13 cellular contexts compared by ENCODE assay signal in the genomic region with DNA sequence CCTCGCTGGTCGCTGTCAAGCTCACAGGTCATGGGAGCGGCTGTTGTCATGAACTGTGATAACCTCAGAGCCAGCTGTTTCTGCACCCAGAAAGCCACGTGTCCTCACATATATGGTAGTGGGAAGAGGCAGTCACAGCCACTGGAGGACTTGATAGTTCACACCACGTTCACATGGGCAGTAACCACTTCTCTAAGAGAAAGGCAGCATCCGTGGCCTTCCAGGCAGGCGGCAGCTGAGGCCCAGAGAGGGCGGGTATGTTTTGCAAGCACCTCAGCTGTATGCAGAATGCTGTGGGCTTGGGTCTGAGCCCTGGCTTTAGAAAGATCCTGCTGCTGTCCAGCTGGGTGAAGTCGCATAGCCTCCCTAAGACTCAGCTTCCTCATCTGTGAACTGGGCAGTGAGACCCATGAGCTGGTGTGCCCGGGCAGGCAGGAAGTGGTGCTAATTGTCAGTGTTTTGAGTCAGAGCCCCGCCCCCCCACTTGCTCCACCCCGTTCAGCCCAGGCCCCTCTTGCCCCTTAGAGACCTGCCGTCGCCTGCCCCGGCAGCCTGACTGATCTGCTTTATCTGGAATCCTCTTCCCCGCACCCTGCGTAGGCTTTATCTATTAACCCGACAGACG. TPM values are rescaled to one million over a fixed set of nuclear protein-coding genes. Genes with fewer than 3 reads are reported as not detected.
A peak's percentile ranks its signal among the peaks of the same experiment; 100 is the strongest.
DNase-seq lines count a peak whose midpoint lies in the region; ATAC-seq and TF ChIP-seq lines count a peak whose summit lies in the region.
"Had no signal": no experiment of that assay in that cellular context is flagged by ENCODE, and none has a peak within 500 bp of the region (broad histone marks: within the 10 kb centered on the region; RNA-seq: fewer than 3 reads in every experiment).

No MANE protein-coding gene starts in this region.

- H3K27ac Mint-ChIP-seq in stimulated activated naive CD8-positive, alpha-beta T cell treated with anti-CD3 and anti-CD28 coated beads, Interleukin-15, amount 100 ng/mL, for 72 hours = no peak overlapping the region
- peak overlapping the region; percentile 17 for H3K27ac Mint-ChIP-seq in dendritic cell treated with granulocyte-macrophage colony-stimulating factor and Interleukin-4, amounts not matched to agents 40 ng/mL and 50 ng/mL, for 4 days
- H3K27ac Mint-ChIP-seq in progenitor cell of endocrine pancreas = no peak overlapping the region
- H3K27ac Mint-ChIP-seq: brain; T-helper 1 cell treated with Interleukin-12 subunit alpha and Interleukin-12 subunit beta and Interleukin-4 antibody, amounts not matched to agents 30 μg/mL and 1 μg/mL, for 36 hours had no signal

- peak; percentile 16 for ATAC-seq in stimulated activated naive CD8-positive, alpha-beta T cell treated with anti-CD3 and anti-CD28 coated beads, Interleukin-15, Interleukin-2, amounts not matched to agents 100 U/mL and 50 U/mL, for 24 hours
- no peak for ATAC-seq in stimulated activated naive CD8-positive, alpha-beta T cell treated with anti-CD3 and anti-CD28 coated beads, Interleukin-15, amount 100 ng/mL, for 72 hours
- ATAC-seq in GM21737 (IDR thresholded peaks at IDR 0.05; ENCODE audit: unreplicated experiment) (no peak), GM18873 (IDR thresholded peaks at IDR 0.05; ENCODE audit: low FRiP score, unreplicated experiment) (no peak)

- TF ChIP-seq CTCF in progenitor cell of endocrine pancreas (IDR thresholded peaks at IDR 0.05; ENCODE audit: unreplicated experiment) = no peak

- H3K27me3 Mint-ChIP-seq in stimulated activated naive CD8-positive, alpha-beta T cell treated with anti-CD3 and anti-CD28 coated beads, Interleukin-15, amount 100 ng/mL, for 72 hours = no peaks in the 10 kb centered on the region
- no peaks in the 10 kb centered on the region for H3K27me3 Mint-ChIP-seq in dendritic cell treated with granulocyte-macrophage colony-stimulating factor and Interleukin-4, amounts not matched to agents 40 ng/mL and 50 ng/mL, for 4 days
- H3K27me3 Mint-ChIP-seq in progenitor cell of endocrine pancreas = no peaks in the 10 kb centered on the region

- DNase-seq in stimulated activated naive CD8-positive, alpha-beta T cell treated with anti-CD3 and anti-CD28 coated beads, Interleukin-15, Interleukin-2, amounts not matched to agents 100 U/mL and 50 U/mL, for 24 hours = no peak
- DNase-seq in stimulated activated naive CD8-positive, alpha-beta T cell treated with anti-CD3 and anti-CD28 coated beads, Interleukin-15, amount 100 ng/mL, for 72 hours = no peak
- DNase-seq in mucosa of gallbladder (ENCODE audit: low spot score) (peak; percentile 24), progenitor cell of endocrine pancreas (ENCODE audit: low spot score, unreplicated experiment) (no peak), NCI-H1436 treated with DMSO at 0.1 percent for 48 hours (lab: John Stamatoyannopoulos, UW) (no peak)
- DNase-seq: NCI-H526 treated with DMSO at 0.1 percent for 48 hours, retina had no signal

- intact Hi-C loops in dendritic cell treated with granulocyte-macrophage colony-stimulating factor and Interleukin-4, amounts not matched to agents 40 ng/mL and 50 ng/mL, for 4 days (cut with micrococcal nuclease) = no loop called here

- no peaks in the 10 kb centered on the region for H3K9me3 Mint-ChIP-seq in stimulated activated naive CD8-positive, alpha-beta T cell treated with anti-CD3 and anti-CD28 coated beads, Interleukin-15, amount 100 ng/mL, for 72 hours
- H3K9me3 Mint-ChIP-seq in dendritic cell treated with granulocyte-macrophage colony-stimulating factor and Interleukin-4, amounts not matched to agents 40 ng/mL and 50 ng/mL, for 4 days = no peaks in the 10 kb centered on the region
- H3K9me3 Mint-ChIP-seq in progenitor cell of endocrine pancreas (ENCODE audit: low read depth) = no peaks in the 10 kb centered on the region
- H3K9me3 Mint-ChIP-seq: brain; T-helper 1 cell treated with Interleukin-12 subunit alpha and Interleukin-12 subunit beta and Interleukin-4 antibody, amounts not matched to agents 30 μg/mL and 1 μg/mL, for 36 hours had no signal

- no peak overlapping the region for H3K4me3 Mint-ChIP-seq in stimulated activated naive CD8-positive, alpha-beta T cell treated with anti-CD3 and anti-CD28 coated beads, Interleukin-15, amount 100 ng/mL, for 72 hours
- H3K4me3 Mint-ChIP-seq in dendritic cell treated with granulocyte-macrophage colony-stimulating factor and Interleukin-4, amounts not matched to agents 40 ng/mL and 50 ng/mL, for 4 days = no peak overlapping the region
- H3K4me3 Mint-ChIP-seq in progenitor cell of endocrine pancreas (ENCODE audit: low read depth) = no peak overlapping the region
- H3K4me3 Mint-ChIP-seq: brain; T-helper 1 cell treated with Interleukin-12 subunit alpha and Interleukin-12 subunit beta and Interleukin-4 antibody, amounts not matched to agents 30 μg/mL and 1 μg/mL, for 36 hours had no signal

- peaks cover 100% of the 10 kb centered on the region for H3K36me3 Mint-ChIP-seq in dendritic cell treated with granulocyte-macrophage colony-stimulating factor and Interleukin-4, amounts not matched to agents 40 ng/mL and 50 ng/mL, for 4 days (ENCODE audit: low read depth)
- H3K36me3 Mint-ChIP-seq in progenitor cell of endocrine pancreas (ENCODE audit: insufficient read depth) = peaks cover 22% of the 10 kb centered on the region

- no peaks in the 10 kb centered on the region for H3K4me1 Mint-ChIP-seq in stimulated activated naive CD8-positive, alpha-beta T cell treated with anti-CD3 and anti-CD28 coated beads, Interleukin-15, amount 100 ng/mL, for 72 hours
- peaks cover 10% of the 10 kb centered on the region for H3K4me1 Mint-ChIP-seq in dendritic cell treated with granulocyte-macrophage colony-stimulating factor and Interleukin-4, amounts not matched to agents 40 ng/mL and 50 ng/mL, for 4 days (ENCODE audit: low read depth)
- no peaks in the 10 kb centered on the region for H3K4me1 Mint-ChIP-seq in progenitor cell of endocrine pancreas (ENCODE audit: low read depth)
- H3K4me1 Mint-ChIP-seq: brain had no signal

RNA-seq across cellular contexts. Expression of gene TTC38, which starts 13.3 kb away (rescaled TPM):
- 90.4 TPM for total RNA-seq in mucosa of gallbladder
- total RNA-seq in progenitor cell of endocrine pancreas = 43.4 and 47.3 TPM in 2 replicates

RNA-seq across cellular contexts. Expression of gene GTSE1, which starts 15.6 kb away (rescaled TPM):
- total RNA-seq in mucosa of gallbladder (1.3 TPM), progenitor cell of endocrine pancreas (24.2 and 25.1 TPM in 2 replicates)

RNA-seq across cellular contexts. Expression of gene PKDREJ, which starts 18.0 kb away (rescaled TPM):
- total RNA-seq in mucosa of gallbladder (0.32 TPM), progenitor cell of endocrine pancreas (0.04 TPM in 1 of 2 replicates, not detected in the other)
- total RNA-seq: G401 had no signal

RNA-seq across cellular contexts. Expression of gene CDPF1, which starts 31.0 kb away (rescaled TPM):
- total RNA-seq in mucosa of gallbladder = 9.6 TPM
- total RNA-seq in progenitor cell of endocrine pancreas = 10.0 and 12.0 TPM in 2 replicates

RNA-seq across cellular contexts. Expression of gene TRMU, which starts 54.4 kb away (rescaled TPM):
- total RNA-seq in mucosa of gallbladder = 43.5 TPM
- 71.8 and 72.5 TPM in 2 replicates for total RNA-seq in progenitor cell of endocrine pancreas

Comparison
In these comparisons a context has a peak if more than half of its experiments do, and no peak if none do; other contexts are left out.
1. RNA of gene GTSE1, which starts 15.6 kb away (total RNA-seq): 24.2 to 25.1 TPM in progenitor cell of endocrine pancreas; 1.3 TPM in mucosa of gallbladder (single experiment); every median in the first group is over 10 times any median in the second.